In genomic region chr14:64500088-64500487, GRCh38 we compare ENCODE assay signal across 13 cellular contexts. TPM values are rescaled to one million over a fixed set of nuclear protein-coding genes. Genes with fewer than 3 reads are reported as not detected.
DNase-seq lines count a peak whose midpoint lies in the region; ATAC-seq and TF ChIP-seq lines count a peak whose summit lies in the region.
"Had no signal": no experiment of that assay in that cellular context is flagged by ENCODE, and none has a peak within 500 bp of the region (broad histone marks: within the 10 kb centered on the region; RNA-seq: fewer than 3 reads in every experiment).

No MANE protein-coding gene starts in this region.

- intact Hi-C loops in stomach (cut with DNase I; ENCODE audit: low total_unique reads) = no loop called here

- H3K9me3 Mint-ChIP-seq in CD4-positive, CD25-positive, alpha-beta regulatory T cell = peaks cover 0 to 2% (median 0%) of the 10 kb centered on the region in 7 donors
- no peaks in the 10 kb centered on the region for H3K9me3 Mint-ChIP-seq in activated T-helper 17 cell treated with anti-CD3 and anti-CD28 coated beads, Interleukin-2, amount 50 U/mL, for 72 hours

- peaks cover 16% of the 10 kb centered on the region for H3K36me3 ChIP-seq in CD4-positive, CD25-positive, alpha-beta regulatory T cell (ENCODE audit: control insufficient read depth, insufficient read depth, low read length)
- H3K36me3 ChIP-seq in mucosa of stomach (ENCODE audit: control insufficient read depth, insufficient read depth, low read length) (no peaks in the 10 kb centered on the region), stomach (peaks cover 0 to 20% (median 9%) of the 10 kb centered on the region in 4 donors)
- H3K36me3 ChIP-seq: brain microvascular endothelial cell had no signal

- no peak for TF ChIP-seq EP300 in stomach (IDR thresholded peaks at IDR 0.05)

- no peaks in the 10 kb centered on the region for H3K27me3 ChIP-seq in CD4-positive, CD25-positive, alpha-beta regulatory T cell (ENCODE audit: control insufficient read depth, insufficient read depth, low read length)
- no peaks in the 10 kb centered on the region for H3K27me3 ChIP-seq in mucosa of stomach (ENCODE audit: control insufficient read depth, insufficient read depth, low read length)
- H3K27me3 ChIP-seq in stomach = no peaks in the 10 kb centered on the region
- H3K27me3 ChIP-seq: brain microvascular endothelial cell had no signal

- peak overlapping the region; percentile 94 to 98 (median 94) for H3K27ac Mint-ChIP-seq in CD4-positive, CD25-positive, alpha-beta regulatory T cell
- H3K27ac Mint-ChIP-seq in activated T-helper 17 cell treated with anti-CD3 and anti-CD28 coated beads, Interleukin-2, amount 50 U/mL, for 72 hours = peak overlapping the region; percentile 97

- peaks cover 20 to 66% (median 40%) of the 10 kb centered on the region in 4 donors for H3K4me1 Mint-ChIP-seq in CD4-positive, CD25-positive, alpha-beta regulatory T cell
- peaks cover 17% of the 10 kb centered on the region for H3K4me1 Mint-ChIP-seq in activated T-helper 17 cell treated with anti-CD3 and anti-CD28 coated beads, Interleukin-2, amount 50 U/mL, for 72 hours

- no peak for DNase-seq in CD4-positive, CD25-positive, alpha-beta regulatory T cell
- DNase-seq in GM12865 (ENCODE audit: low read depth) (no peak), iPS-NIHi7 (ENCODE audit: extremely low spot score) (no peak), SHP77 treated with DMSO at 0.1 percent for 48 hours (lab: John Stamatoyannopoulos, UW) (no peak), stomach (no peak)
- DNase-seq: activated CD4-positive, alpha-beta T cell treated with anti-CD3 and anti-CD28 coated beads, Interleukin-2, amount 50 U/mL, for 4 hours; brain microvascular endothelial cell; NCI-H1048; SIG-M5; stimulated activated CD4-positive, alpha-beta T cell treated with anti-CD3 and anti-CD28 coated beads, Interleukin-15, amount 100 ng/mL, for 24 hours had no signal

- no peak for TF ChIP-seq POLR2A in stomach (IDR thresholded peaks at IDR 0.05)

- peaks cover 74% of the 10 kb centered on the region for H3K4me1 ChIP-seq in CD4-positive, CD25-positive, alpha-beta regulatory T cell (ENCODE audit: control insufficient read depth, insufficient read depth, low read length, poor library complexity, severe bottlenecking)
- H3K4me1 ChIP-seq in mucosa of stomach (ENCODE audit: control insufficient read depth, insufficient read depth, low read length) (peaks cover 18% of the 10 kb centered on the region), stomach (peaks cover 24 to 49% (median 33%) of the 10 kb centered on the region in 4 donors)

- no peak for ATAC-seq in CD4-positive, CD25-positive, alpha-beta regulatory T cell (ENCODE audit: low read depth in 2 of 2)
- ATAC-seq in activated T-helper 17 cell treated with anti-CD3 and anti-CD28 coated beads, Interleukin-2, amount 50 U/mL, for 72 hours (replicated peaks) = no peak
- no peak for ATAC-seq in HG02588 (IDR thresholded peaks at IDR 0.05; ENCODE audit: unreplicated experiment)

- peak overlapping the region; percentile 100 for H3K27ac ChIP-seq in CD4-positive, CD25-positive, alpha-beta regulatory T cell (ENCODE audit: insufficient read depth, low read length, poor library complexity, severe bottlenecking)
- H3K27ac ChIP-seq in stomach = peak overlapping the region in 1 of 5 donors; percentile 100
- H3K27ac ChIP-seq: brain microvascular endothelial cell had no signal

- peaks cover 8% of the 10 kb centered on the region for H3K27me3 Mint-ChIP-seq in CD4-positive, CD25-positive, alpha-beta regulatory T cell
- H3K27me3 Mint-ChIP-seq in activated T-helper 17 cell treated with anti-CD3 and anti-CD28 coated beads, Interleukin-2, amount 50 U/mL, for 72 hours = no peaks in the 10 kb centered on the region

- H3K4me3 Mint-ChIP-seq in CD4-positive, CD25-positive, alpha-beta regulatory T cell = peak overlapping the region; percentile 90 to 100 (median 96)
- peak overlapping the region; percentile 91 for H3K4me3 Mint-ChIP-seq in activated T-helper 17 cell treated with anti-CD3 and anti-CD28 coated beads, Interleukin-2, amount 50 U/mL, for 72 hours

- H3K9me3 ChIP-seq in CD4-positive, CD25-positive, alpha-beta regulatory T cell (ENCODE audit: control insufficient read depth in 2 of 2, low read length in 2 of 2) = no peaks in the 10 kb centered on the region
- H3K9me3 ChIP-seq in mucosa of stomach (ENCODE audit: control insufficient read depth, low read length) (no peaks in the 10 kb centered on the region), stomach (no peaks in the 10 kb centered on the region)

- peak overlapping the region; percentile 95 for H3K4me3 ChIP-seq in CD4-positive, CD25-positive, alpha-beta regulatory T cell (ENCODE audit: low read depth, low read length)
- peak overlapping the region; percentile 68; the same call in 1 of the 2 replicates for H3K4me3 ChIP-seq in GM12865 (ENCODE audit: low read depth, low read length)
- H3K4me3 ChIP-seq in mucosa of stomach (ENCODE audit: low read length) = no peak overlapping the region
- H3K4me3 ChIP-seq in stomach = no peak overlapping the region

- 95 to 100% (median 97%) methylated on average over 1 of the region's 1 CpG for WGBS in stomach, 5 donors

- no peak for TF ChIP-seq CTCF in GM12865 (IDR thresholded peaks at IDR 0.05; ENCODE audit: insufficient read depth, low read depth, low read length, missing control alignments)
- TF ChIP-seq CTCF in stomach (IDR thresholded peaks at IDR 0.05) = no peak

- peaks cover 22% of the 10 kb centered on the region for H3K36me3 Mint-ChIP-seq in CD4-positive, CD25-positive, alpha-beta regulatory T cell
- peaks cover 95% of the 10 kb centered on the region for H3K36me3 Mint-ChIP-seq in activated T-helper 17 cell treated with anti-CD3 and anti-CD28 coated beads, Interleukin-2, amount 50 U/mL, for 72 hours (ENCODE audit: low read depth)

- peak overlapping the region; percentile 11 for H3K9ac ChIP-seq in mucosa of stomach (ENCODE audit: low read length)

RNA-seq across cellular contexts. Expression of gene ZBTB25, which starts 3.5 kb away (rescaled TPM):
- 78.0 TPM for total RNA-seq in CD4-positive, CD25-positive, alpha-beta regulatory T cell
- 10 to 100 TPM; 34.8 to 39.7 (median 37.1) TPM for polyA plus RNA-seq in CD4-positive, CD25-positive, alpha-beta regulatory T cell
- total RNA-seq in activated T-helper 17 cell treated with anti-CD3 and anti-CD28 coated beads, Interleukin-2, amount 50 U/mL, for 72 hours = 10 to 100 TPM; 29.7 to 88.5 TPM
- total RNA-seq in stomach = 10 to 100 TPM in 1 of 5 donors, 1 to 10 TPM in 4; 2.3 to 10.1 (median 5.4) TPM
- polyA plus RNA-seq in stomach = 1 to 10 TPM; 2.4 to 2.9 (median 2.6) TPM

RNA-seq across cellular contexts. Expression of gene ZBTB1, which starts 4.5 kb away (rescaled TPM):
- 167 TPM for total RNA-seq in CD4-positive, CD25-positive, alpha-beta regulatory T cell
- polyA plus RNA-seq in CD4-positive, CD25-positive, alpha-beta regulatory T cell = 10 to 100 TPM; 53.5 to 58.6 (median 56.5) TPM
- 100 to 1,000 TPM in 1 of 2 donors, 10 to 100 TPM in 1; 75.6 to 154 TPM for total RNA-seq in activated T-helper 17 cell treated with anti-CD3 and anti-CD28 coated beads, Interleukin-2, amount 50 U/mL, for 72 hours
- 100 to 1,000 TPM in 1 of 5 donors, 10 to 100 TPM in 4; 32.6 to 137 (median 44.9) TPM for total RNA-seq in stomach
- 10 to 100 TPM in 2 of 3 donors, 1 to 10 TPM in 1; 9.8 to 14.5 (median 11.5) TPM for polyA plus RNA-seq in stomach

RNA-seq across cellular contexts. Expression of gene AKAP5, which starts 34.8 kb away (rescaled TPM):
- total RNA-seq in CD4-positive, CD25-positive, alpha-beta regulatory T cell = 1.3 TPM
- polyA plus RNA-seq in CD4-positive, CD25-positive, alpha-beta regulatory T cell = under 1 TPM in 3 of 4 donors, not detected in 1; 0.08 to 0.92 (median 0.17) TPM
- 1 to 10 TPM in 1 of 2 donors, under 1 TPM in 1; 0.82 to 1.0 TPM for total RNA-seq in activated T-helper 17 cell treated with anti-CD3 and anti-CD28 coated beads, Interleukin-2, amount 50 U/mL, for 72 hours
- 1 to 10 TPM in 2 of 5 donors, under 1 TPM in 1, not detected in 2; 0.72 to 3.2 (median 1.3) TPM for total RNA-seq in stomach
- under 1 TPM in 2 of 3 donors, not detected in 1; 0.15 to 0.25 TPM for polyA plus RNA-seq in stomach

RNA-seq across cellular contexts. Expression of gene HSPA2, which starts 40.5 kb away (rescaled TPM):
- 2.6 TPM for total RNA-seq in CD4-positive, CD25-positive, alpha-beta regulatory T cell
- under 1 TPM; 0.48 to 0.90 (median 0.57) TPM for polyA plus RNA-seq in CD4-positive, CD25-positive, alpha-beta regulatory T cell
- 1 to 10 TPM; 6.5 to 7.4 TPM for total RNA-seq in activated T-helper 17 cell treated with anti-CD3 and anti-CD28 coated beads, Interleukin-2, amount 50 U/mL, for 72 hours
- total RNA-seq in stomach = 10 to 100 TPM in 4 of 5 donors, under 1 TPM in 1; under 0.01 to 29.3 (median 16.9) TPM
- polyA plus RNA-seq in stomach = 10 to 100 TPM in 1 of 3 donors, 1 to 10 TPM in 2; 3.5 to 27.5 (median 5.6) TPM

RNA-seq across cellular contexts. Expression of gene PPP1R36, which starts 49.7 kb away (rescaled TPM):
- not detected for total RNA-seq in CD4-positive, CD25-positive, alpha-beta regulatory T cell
- polyA plus RNA-seq in CD4-positive, CD25-positive, alpha-beta regulatory T cell = under 1 TPM in 2 of 4 donors, not detected in 2; 0.28 to 0.32 TPM
- total RNA-seq in activated T-helper 17 cell treated with anti-CD3 and anti-CD28 coated beads, Interleukin-2, amount 50 U/mL, for 72 hours = not detected
- 1 to 10 TPM in 2 of 5 donors, not detected in 3; 4.1 to 6.2 TPM for total RNA-seq in stomach
- 10 to 100 TPM in 1 of 3 donors, 1 to 10 TPM in 2; 3.2 to 13.1 (median 6.8) TPM for polyA plus RNA-seq in stomach

Comparison
In these comparisons a context has a peak if more than half of its experiments do, and no peak if none do; other contexts are left out.
1. H3K4me3 ChIP-seq: peak in CD4-positive, CD25-positive, alpha-beta regulatory T cell (single experiment) and GM12865 (single experiment); none in mucosa of stomach (single experiment) and stomach (0 of 4).